20 cellular contexts compared by ENCODE assay signal in genomic region chr11:128559496-128560103, GRCh38. TPM values are rescaled to one million over a fixed set of nuclear protein-coding genes. Genes with fewer than 3 reads are reported as not detected.
DNase-seq lines count a peak whose midpoint lies in the region; ATAC-seq, FAIRE-seq and TF ChIP-seq lines count a peak whose summit lies in the region.
"Had no signal": no experiment of that assay in that cellular context is flagged by ENCODE, and none has a peak within 500 bp of the region (broad histone marks: within the 10 kb centered on the region; RNA-seq: fewer than 3 reads in every experiment).

No MANE protein-coding gene starts in this region.

- no peaks in the 10 kb centered on the region for H3K27me3 ChIP-seq in foreskin keratinocyte
- H3K27me3 ChIP-seq: heart left ventricle, SJSA1, suprapubic skin had no signal

- no peak overlapping the region for H3K4me3 Mint-ChIP-seq in activated naive CD4-positive, alpha-beta T cell treated with anti-CD3 and anti-CD28 coated beads for 36 hours
- H3K4me3 Mint-ChIP-seq: brain, memory B cell, nephron had no signal

- peak; percentile 55 for ATAC-seq in GM21390 (IDR thresholded peaks at IDR 0.05; ENCODE audit: unreplicated experiment)
- ATAC-seq in HG03460 (IDR thresholded peaks at IDR 0.05; ENCODE audit: unreplicated experiment) = peak; percentile 41
- peak; percentile 62 for ATAC-seq in foreskin keratinocyte
- ATAC-seq: HCT116, heart left ventricle had no signal

- H3K9me3 Mint-ChIP-seq in activated naive CD4-positive, alpha-beta T cell treated with anti-CD3 and anti-CD28 coated beads for 36 hours = no peaks in the 10 kb centered on the region
- H3K9me3 Mint-ChIP-seq: memory B cell, nephron had no signal

- H3K4me1 Mint-ChIP-seq in activated naive CD4-positive, alpha-beta T cell treated with anti-CD3 and anti-CD28 coated beads for 36 hours (ENCODE audit: low read depth) = peaks cover 24% of the 10 kb centered on the region
- H3K4me1 Mint-ChIP-seq: brain, nephron had no signal

- H3K4me1 ChIP-seq in foreskin keratinocyte (no peaks in the 10 kb centered on the region), kidney (ENCODE audit: control insufficient read depth in 1 of 2, insufficient read depth in 1 of 2, low read depth in 1 of 2, low read length in 2 of 2) (peaks cover 0 to 12% of the 10 kb centered on the region in 2 donors)
- H3K4me1 ChIP-seq: SJSA1 had no signal

- H3K36me3 Mint-ChIP-seq in activated naive CD4-positive, alpha-beta T cell treated with anti-CD3 and anti-CD28 coated beads for 36 hours (ENCODE audit: low read depth) = no peaks in the 10 kb centered on the region
- H3K36me3 Mint-ChIP-seq: brain, memory B cell had no signal

- TF ChIP-seq CTCF in foreskin keratinocyte (conservative IDR thresholded peaks at IDR 0.05) = no peak
- TF ChIP-seq CTCF in kidney (IDR thresholded peaks at IDR 0.05; ENCODE audit: borderline replicate concordance, extremely low read depth, insufficient read depth) = no peak

- H3K27me3 Mint-ChIP-seq in activated naive CD4-positive, alpha-beta T cell treated with anti-CD3 and anti-CD28 coated beads for 36 hours (ENCODE audit: low read depth) = no peaks in the 10 kb centered on the region
- H3K27me3 Mint-ChIP-seq: memory B cell had no signal

- no peaks in the 10 kb centered on the region for H3K9me3 ChIP-seq in kidney (ENCODE audit: control insufficient read depth in 1 of 2, low read length in 2 of 2)
- H3K9me3 ChIP-seq: heart left ventricle, SJSA1, suprapubic skin had no signal

- peak; percentile 85 for DNase-seq in activated naive CD4-positive, alpha-beta T cell treated with anti-CD3 and anti-CD28 coated beads for 36 hours
- no peak for DNase-seq in activated naive CD4-positive, alpha-beta T cell (lab: John Stamatoyannopoulos, UW)
- DNase-seq in foreskin keratinocyte (peak in 1 of 2 donors; percentile 36), kidney (no peak), T1000 (lab: John Stamatoyannopoulos, UW) (no peak), foreskin melanocyte (no peak)
- DNase-seq: activated effector memory CD4-positive, alpha-beta T cell treated with anti-CD3 and anti-CD28 coated beads, Interleukin-2, amount 50 U/mL, for 16 hours; dermis blood vessel endothelial cell; heart left ventricle; NCI-H146; T-helper 9 cell had no signal

- H3K27ac ChIP-seq in foreskin keratinocyte (no peak overlapping the region), kidney (ENCODE audit: low read depth in 2 of 2, low read length in 2 of 2) (no peak overlapping the region)
- H3K27ac ChIP-seq: heart left ventricle, SJSA1, suprapubic skin had no signal

- no peak overlapping the region for H3K9ac ChIP-seq in kidney (ENCODE audit: low read length in 2 of 2)

- no peak overlapping the region for H3K27ac Mint-ChIP-seq in activated naive CD4-positive, alpha-beta T cell treated with anti-CD3 and anti-CD28 coated beads for 36 hours
- H3K27ac Mint-ChIP-seq: brain, nephron had no signal

- H3K4me3 ChIP-seq in kidney (ENCODE audit: low read length in 2 of 2) = no peak overlapping the region
- H3K4me3 ChIP-seq: heart left ventricle, SJSA1, suprapubic skin had no signal

- intact Hi-C loops in activated naive CD4-positive, alpha-beta T cell treated with anti-CD3 and anti-CD28 coated beads for 36 hours (cut with micrococcal nuclease) = loop anchor here (1.0 to 10.0 kb wide), 2 partner anchors 10 to 525 kb away; no protein-coding TSS in a partner anchor
- intact Hi-C loops in kidney (cut with DNase I) = no loop called here

- no peak for FAIRE-seq in kidney (lab: Jason Lieb, UNC)
- FAIRE-seq: islet of Langerhans had no signal

- CTCF ChIA-PET in activated naive CD4-positive, alpha-beta T cell treated with anti-CD3 and anti-CD28 coated beads for 36 hours (lab: Charles Lee) = no interaction called here

- H3K36me3 ChIP-seq in kidney (ENCODE audit: control insufficient read depth in 1 of 2, insufficient read depth in 2 of 2, low read length in 2 of 2) = no peaks in the 10 kb centered on the region
- H3K36me3 ChIP-seq: SJSA1, suprapubic skin had no signal

RNA-seq across cellular contexts. Expression of gene ETS1, which starts 27.8 kb away (rescaled TPM):
- total RNA-seq in activated naive CD4-positive, alpha-beta T cell treated with anti-CD3 and anti-CD28 coated beads for 36 hours = 100 to 1,000 TPM; 336 to 338 TPM
- 125 and 134 TPM in 2 replicates for total RNA-seq in foreskin keratinocyte
- 29.0 and 33.9 TPM in 2 replicates for polyA plus RNA-seq in foreskin keratinocyte
- total RNA-seq in kidney = 124 TPM
- polyA plus RNA-seq in kidney (ENCODE audit: insufficient read depth, low read depth, low replicate concordance) = 23.5 TPM
